Comparison of ENCODE assay signal across 8 cellular contexts in genomic region chr3:136078421-136079364, GRCh38.
DNase-seq lines count a peak whose midpoint lies in the region; ATAC-seq and TF ChIP-seq lines count a peak whose summit lies in the region.

No MANE protein-coding gene starts in this region.

- no peaks in the 10 kb centered on the region for H3K4me1 Mint-ChIP-seq in memory B cell

- H3K4me1 ChIP-seq in left ventricle myocardium inferior = peaks cover 26% of the 10 kb centered on the region

- H3K27ac ChIP-seq in left ventricle myocardium inferior (replicated peaks) = no peak overlapping the region

- intact Hi-C loops in left ventricle myocardium inferior (cut with micrococcal nuclease) (loop anchor here (5.0 to 10.0 kb wide), 2 partner anchors 676 to 934 kb away; partner anchors contain the start of gene STAG1), left ventricle myocardium superior (cut with micrococcal nuclease) (loop anchor here (10.0 kb wide), 2 partner anchors 666 to 936 kb away; no protein-coding TSS in a partner anchor)

- H3K9me3 Mint-ChIP-seq in memory B cell = no peaks in the 10 kb centered on the region

- H3K27me3 Mint-ChIP-seq in memory B cell = no peaks in the 10 kb centered on the region

- ATAC-seq in left ventricle myocardium superior = no peak
- ATAC-seq in memory B cell (ENCODE audit: low read depth) = peak; percentile 41
- ATAC-seq in GM21526 (IDR thresholded peaks at IDR 0.05; ENCODE audit: low FRiP score, unreplicated experiment) = no peak

- no peak for DNase-seq in left ventricle myocardium inferior
- DNase-seq in left ventricle myocardium superior = no peak
- peak; percentile 3 for DNase-seq in NCI-H2171 (lab: John Stamatoyannopoulos, UW)
- peak; percentile 7 to 41 for DNase-seq in T47D (ENCODE audit: low read depth in 1 of 2, low spot score in 1 of 2)
- peak in 1 of 2 donors; percentile 16 for DNase-seq in memory B cell (ENCODE audit: low spot score in 2 of 2)
- no peak for DNase-seq in islet precursor cell
- no peak for DNase-seq in NCI-H1048 (lab: John Stamatoyannopoulos, UW)

- H3K36me3 Mint-ChIP-seq in memory B cell = no peaks in the 10 kb centered on the region

- peaks cover 32% of the 10 kb centered on the region for H3K36me3 ChIP-seq in left ventricle myocardium inferior

- no peak overlapping the region for H3K4me3 Mint-ChIP-seq in memory B cell

- TF ChIP-seq CTCF in left ventricle myocardium inferior (IDR thresholded peaks at IDR 0.05; ENCODE audit: borderline replicate concordance) = peak; percentile 66

- no peaks in the 10 kb centered on the region for H3K9me3 ChIP-seq in left ventricle myocardium inferior (replicated peaks)

- no peak overlapping the region for H3K4me3 ChIP-seq in left ventricle myocardium inferior

- no peak overlapping the region for H3K27ac Mint-ChIP-seq in memory B cell

- in situ Hi-C loops in T47D (cut with HindIII; ENCODE audit: low pct_unique_long_range_greater_than_20kb, low sequenced_read_pairs) = no loop called here

- H3K27me3 ChIP-seq in left ventricle myocardium inferior (ENCODE audit: low read depth) = no peaks in the 10 kb centered on the region

Comparison
In these comparisons a context has a peak if more than half of its experiments do, and no peak if none do; other contexts are left out.
1. DNase-seq: peak in NCI-H2171 (single experiment) and T47D (2 of 2); none in left ventricle myocardium inferior (single experiment), left ventricle myocardium superior (single experiment), islet precursor cell (single experiment) and NCI-H1048 (single experiment).